Comparison of ENCODE assay signal across 22 cellular contexts in the genomic region with DNA sequence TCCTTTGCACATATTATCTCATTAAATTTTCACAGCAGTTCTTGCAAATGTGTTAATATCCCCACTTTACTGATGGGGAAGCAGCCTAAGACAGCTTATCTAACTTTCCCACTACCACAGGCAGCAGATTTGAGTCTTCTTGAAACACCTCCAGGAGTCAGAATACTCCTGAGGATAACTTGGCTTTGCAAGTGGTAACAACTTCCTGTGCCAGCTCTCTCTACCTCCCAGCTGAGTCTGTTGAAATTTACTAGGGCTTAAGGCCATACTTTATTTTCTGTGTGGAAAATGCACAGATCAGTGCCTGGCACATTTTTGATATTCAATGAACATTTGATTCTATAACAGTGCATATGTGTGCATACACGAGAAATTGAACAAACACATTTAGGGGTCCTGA.
"Had no signal": no experiment of that assay in that cellular context is flagged by ENCODE, and none has a peak within 500 bp of the region (broad histone marks: within the 10 kb centered on the region; RNA-seq: fewer than 3 reads in every experiment).

No MANE protein-coding gene starts in this region.

- H3K4me3 Mint-ChIP-seq: effector memory CD8-positive, alpha-beta T cell; endodermal cell had no signal

- H3K27ac ChIP-seq: coronary artery, dorsolateral prefrontal cortex, epithelial cell of prostate, esophagus squamous epithelium, gastrocnemius medialis, heart right ventricle, left lung, lower lobe of right lung had no signal

- H3K9me3 Mint-ChIP-seq: endodermal cell had no signal

- H3K4me3 ChIP-seq: coronary artery, dorsolateral prefrontal cortex, esophagus squamous epithelium, gastrocnemius medialis, heart right ventricle, left lung, lower lobe of right lung had no signal

- H3K4me1 ChIP-seq: esophagus squamous epithelium, gastrocnemius medialis, heart right ventricle, left lung, lower lobe of right lung had no signal

- H3K9me3 ChIP-seq: esophagus squamous epithelium, gastrocnemius medialis, heart right ventricle, left lung, lower lobe of right lung had no signal

- H3K27me3 Mint-ChIP-seq: effector memory CD8-positive, alpha-beta T cell had no signal

- H3K27ac Mint-ChIP-seq: effector memory CD8-positive, alpha-beta T cell; endodermal cell had no signal

- DNase-seq: dermis blood vessel endothelial cell; dorsolateral prefrontal cortex; effector CD4-positive, alpha-beta T cell; effector memory CD8-positive, alpha-beta T cell; erythroblast; esophagus squamous epithelium; foreskin fibroblast; foreskin melanocyte; gastrocnemius medialis; head of caudate nucleus; heart right ventricle; hippocampal formation; left cardiac atrium; left lung; left ventricle myocardium superior; lower lobe of right lung; mesenchymal stem cell; midbrain had no signal

- ATAC-seq: effector memory CD8-positive, alpha-beta T cell; esophagus mucosa; gastrocnemius medialis; left lung; left ventricle myocardium superior; lower lobe of right lung had no signal

- H3K36me3 ChIP-seq: esophagus squamous epithelium, gastrocnemius medialis, heart right ventricle, left lung, lower lobe of right lung had no signal

- H3K27me3 ChIP-seq: esophagus squamous epithelium, gastrocnemius medialis, left lung had no signal
